ENCODE assay signal across 9 cellular contexts in genomic region chr13:91045351-91046034, GRCh38.
DNase-seq lines count a peak whose midpoint lies in the region; ATAC-seq and TF ChIP-seq lines count a peak whose summit lies in the region.
"Had no signal": no experiment of that assay in that cellular context is flagged by ENCODE, and none has a peak within 500 bp of the region (broad histone marks: within the 10 kb centered on the region; RNA-seq: fewer than 3 reads in every experiment).

No MANE protein-coding gene starts in this region.

- peaks cover 0 to 11% (median 2%) of the 10 kb centered on the region in 6 donors for H3K9me3 Mint-ChIP-seq in immature natural killer cell

- no peak overlapping the region for H3K4me3 Mint-ChIP-seq in immature natural killer cell
- H3K4me3 Mint-ChIP-seq: IgD-negative memory B cell had no signal

- in situ Hi-C loops in Panc1 (cut with HindIII; ENCODE audit: low pct_unique_long_range_greater_than_20kb, low sequenced_read_pairs) = no loop called here

- no peaks in the 10 kb centered on the region for H3K4me1 Mint-ChIP-seq in immature natural killer cell
- H3K4me1 Mint-ChIP-seq: IgD-negative memory B cell had no signal

- DNase-seq in H7 (peak; percentile 5), Panc1 (ENCODE audit: low read depth, low spot score) (peak; percentile 7), iPS-NIHi11 (ENCODE audit: low spot score) (peak; percentile 21), immature natural killer cell (no peak), OCI-M2 (lab: John Stamatoyannopoulos, UW; ENCODE audit: unreplicated experiment) (no peak)
- DNase-seq in activated CD8-positive, alpha-beta memory T cell treated with anti-CD3 and anti-CD28 coated beads, Interleukin-2, amount 50 U/mL, for 4 hours = no peak
- DNase-seq in activated CD4-positive, CD25-positive, alpha-beta regulatory T cell (lab: John Stamatoyannopoulos, UW) = no peak

- H3K4me3 ChIP-seq in H7 (ENCODE audit: insufficient read depth, low read depth, low read length) (no peak overlapping the region), Panc1 (ENCODE audit: low read depth in 2 of 2, low read length in 2 of 2) (no peak overlapping the region)

- no peak overlapping the region for H3K27ac ChIP-seq in C4-2B
- H3K27ac ChIP-seq in Panc1 (ENCODE audit: low read length) = no peak overlapping the region

- TF ChIP-seq CTCF in C4-2B (conservative IDR thresholded peaks at IDR 0.05) (peak; percentile 86), Panc1 (IDR thresholded peaks at IDR 0.05) (peak; percentile 44; the same call in 1 of the 2 replicates)

- no peaks in the 10 kb centered on the region for H3K27me3 Mint-ChIP-seq in immature natural killer cell (ENCODE audit: low read depth in 3 of 3)
- H3K27me3 Mint-ChIP-seq: IgD-negative memory B cell had no signal

- CTCF ChIA-PET in Panc1 (lab: Charles Lee) = no interaction called here

- H3K36me3 ChIP-seq in H7 (replicated peaks; ENCODE audit: control insufficient read depth, insufficient read depth, low read length) (no peaks in the 10 kb centered on the region), Panc1 (ENCODE audit: control insufficient read depth, insufficient read depth, low read length) (no peaks in the 10 kb centered on the region)

- no TSS peak for BruUV-seq in Panc1 (replicated peaks; lab: Mats Ljungman, UMichigan)

- H3K9me3 ChIP-seq in Panc1 (ENCODE audit: control insufficient read depth, insufficient read depth, low read depth, low read length) = no peaks in the 10 kb centered on the region

- intact Hi-C loops in Panc1 (cut with micrococcal nuclease; ENCODE audit: unreplicated experiment) = no loop called here

- H3K36me3 Mint-ChIP-seq in immature natural killer cell = no peaks in the 10 kb centered on the region
- H3K36me3 Mint-ChIP-seq: IgD-negative memory B cell had no signal

- no peaks in the 10 kb centered on the region for H3K4me1 ChIP-seq in Panc1 (ENCODE audit: control insufficient read depth, insufficient read depth, low read length)

- ATAC-seq in Panc1 = no peak

- H3K27ac Mint-ChIP-seq in immature natural killer cell = no peak overlapping the region
- H3K27ac Mint-ChIP-seq: IgD-negative memory B cell had no signal

- POLR2A ChIA-PET in Panc1 (lab: Charles Lee) = no interaction called here

- H3K27me3 ChIP-seq in H7 (ENCODE audit: control insufficient read depth, insufficient read depth, low read length) (no peaks in the 10 kb centered on the region), Panc1 (ENCODE audit: control insufficient read depth, insufficient read depth, low read length) (no peaks in the 10 kb centered on the region)

Comparison
In these comparisons a context has a peak if more than half of its experiments do, and no peak if none do; other contexts are left out.
1. DNase-seq: peak in H7 (single experiment), Panc1 (single experiment) and iPS-NIHi11 (single experiment); none in activated CD8-positive, alpha-beta memory T cell treated with anti-CD3 and anti-CD28 coated beads, Interleukin-2, amount 50 U/mL, for 4 hours (single experiment), immature natural killer cell (0 of 3), activated CD4-positive, CD25-positive, alpha-beta regulatory T cell (0 of 4) and OCI-M2 (single experiment).